ENCODE assay signal across 1 cellular context in genomic region chr7:129569811-129570215, GRCh38.
A peak's percentile ranks its signal among the peaks of the same experiment; 100 is the strongest.
TF ChIP-seq lines count a peak whose summit lies in the region.

No MANE protein-coding gene starts in this region.

TF ChIP-seq in HepG2, 621 proteins besides CTCF, POLR2A, EP300 and RAD21 (continued from another document and continues in another):
- TF ChIP-seq, protein P1, sequence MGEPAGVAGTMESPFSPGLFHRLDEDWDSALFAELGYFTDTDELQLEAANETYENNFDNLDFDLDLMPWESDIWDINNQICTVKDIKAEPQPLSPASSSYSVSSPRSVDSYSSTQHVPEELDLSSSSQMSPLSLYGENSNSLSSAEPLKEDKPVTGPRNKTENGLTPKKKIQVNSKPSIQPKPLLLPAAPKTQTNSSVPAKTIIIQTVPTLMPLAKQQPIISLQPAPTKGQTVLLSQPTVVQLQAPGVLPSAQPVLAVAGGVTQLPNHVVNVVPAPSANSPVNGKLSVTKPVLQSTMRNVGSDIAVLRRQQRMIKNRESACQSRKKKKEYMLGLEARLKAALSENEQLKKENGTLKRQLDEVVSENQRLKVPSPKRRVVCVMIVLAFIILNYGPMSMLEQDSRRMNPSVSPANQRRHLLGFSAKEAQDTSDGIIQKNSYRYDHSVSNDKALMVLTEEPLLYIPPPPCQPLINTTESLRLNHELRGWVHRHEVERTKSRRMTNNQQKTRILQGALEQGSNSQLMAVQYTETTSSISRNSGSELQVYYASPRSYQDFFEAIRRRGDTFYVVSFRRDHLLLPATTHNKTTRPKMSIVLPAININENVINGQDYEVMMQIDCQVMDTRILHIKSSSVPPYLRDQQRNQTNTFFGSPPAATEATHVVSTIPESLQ (CRISPR knock-in tag; conservative IDR thresholded peaks at IDR 0.05), result no peak
- peak; percentile 53; the same call in 1 of the 2 replicates for TF ChIP-seq JUN (CRISPR knock-in tag; IDR thresholded peaks at IDR 0.05)
- TF ChIP-seq SIX1 (CRISPR knock-in tag; IDR thresholded peaks at IDR 0.05; ENCODE audit: borderline replicate concordance), result no peak
- TF ChIP-seq, protein P2, sequence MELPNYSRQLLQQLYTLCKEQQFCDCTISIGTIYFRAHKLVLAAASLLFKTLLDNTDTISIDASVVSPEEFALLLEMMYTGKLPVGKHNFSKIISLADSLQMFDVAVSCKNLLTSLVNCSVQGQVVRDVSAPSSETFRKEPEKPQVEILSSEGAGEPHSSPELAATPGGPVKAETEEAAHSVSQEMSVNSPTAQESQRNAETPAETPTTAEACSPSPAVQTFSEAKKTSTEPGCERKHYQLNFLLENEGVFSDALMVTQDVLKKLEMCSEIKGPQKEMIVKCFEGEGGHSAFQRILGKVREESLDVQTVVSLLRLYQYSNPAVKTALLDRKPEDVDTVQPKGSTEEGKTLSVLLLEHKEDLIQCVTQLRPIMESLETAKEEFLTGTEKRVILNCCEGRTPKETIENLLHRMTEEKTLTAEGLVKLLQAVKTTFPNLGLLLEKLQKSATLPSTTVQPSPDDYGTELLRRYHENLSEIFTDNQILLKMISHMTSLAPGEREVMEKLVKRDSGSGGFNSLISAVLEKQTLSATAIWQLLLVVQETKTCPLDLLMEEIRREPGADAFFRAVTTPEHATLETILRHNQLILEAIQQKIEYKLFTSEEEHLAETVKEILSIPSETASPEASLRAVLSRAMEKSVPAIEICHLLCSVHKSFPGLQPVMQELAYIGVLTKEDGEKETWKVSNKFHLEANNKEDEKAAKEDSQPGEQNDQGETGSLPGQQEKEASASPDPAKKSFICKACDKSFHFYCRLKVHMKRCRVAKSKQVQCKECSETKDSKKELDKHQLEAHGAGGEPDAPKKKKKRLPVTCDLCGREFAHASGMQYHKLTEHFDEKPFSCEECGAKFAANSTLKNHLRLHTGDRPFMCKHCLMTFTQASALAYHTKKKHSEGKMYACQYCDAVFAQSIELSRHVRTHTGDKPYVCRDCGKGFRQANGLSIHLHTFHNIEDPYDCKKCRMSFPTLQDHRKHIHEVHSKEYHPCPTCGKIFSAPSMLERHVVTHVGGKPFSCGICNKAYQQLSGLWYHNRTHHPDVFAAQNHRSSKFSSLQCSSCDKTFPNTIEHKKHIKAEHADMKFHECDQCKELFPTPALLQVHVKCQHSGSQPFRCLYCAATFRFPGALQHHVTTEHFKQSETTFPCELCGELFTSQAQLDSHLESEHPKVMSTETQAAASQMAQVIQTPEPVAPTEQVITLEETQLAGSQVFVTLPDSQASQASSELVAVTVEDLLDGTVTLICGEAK (IDR thresholded peaks at IDR 0.05), result no peak
- TF ChIP-seq, protein P2 (CRISPR knock-in tag; IDR thresholded peaks at IDR 0.05), result no peak
- no peak for TF ChIP-seq ZNF205 (CRISPR knock-in tag; IDR thresholded peaks at IDR 0.05)
- no peak for TF ChIP-seq MYNN (CRISPR knock-in tag; IDR thresholded peaks at IDR 0.05; ENCODE audit: low read depth)
- TF ChIP-seq MAFK (conservative IDR thresholded peaks at IDR 0.05 in 1 of 2, IDR thresholded peaks at IDR 0.05 in 1 of 2; ENCODE audit: low read length in 2 of 2), result 0 out of 4 replicates have a peak, but pooled peaks of 1 of the 2 experiments have one; percentile 14
- no peak for TF ChIP-seq PAF1 (CRISPR knock-in tag; IDR thresholded peaks at IDR 0.05)
- no peak for TF ChIP-seq ZNF432 (CRISPR knock-in tag; IDR thresholded peaks at IDR 0.05; ENCODE audit: borderline replicate concordance)
- TF ChIP-seq GABPA (IDR thresholded peaks at IDR 0.05; ENCODE audit: low read depth, low read length), result no peak
- no peak; the same call in 1 of the 2 replicates for TF ChIP-seq GABPA (CRISPR knock-in tag; IDR thresholded peaks at IDR 0.05; ENCODE audit: low read depth)
- TF ChIP-seq FOXP1 (IDR thresholded peaks at IDR 0.05), result no peak
- TF ChIP-seq FOXP1 (CRISPR knock-in tag; IDR thresholded peaks at IDR 0.05), result 0 out of 2 replicates have a peak, but pooled peaks have one; percentile 12
- no peak for TF ChIP-seq KLF15 (CRISPR knock-in tag; IDR thresholded peaks at IDR 0.05; ENCODE audit: borderline replicate concordance)
- TF ChIP-seq ELF4 (CRISPR knock-in tag; IDR thresholded peaks at IDR 0.05; ENCODE audit: borderline replicate concordance), result no peak
- peak; percentile 96 for TF ChIP-seq FOSL2 (CRISPR knock-in tag; IDR thresholded peaks at IDR 0.05)
- TF ChIP-seq TRAFD1 (CRISPR knock-in tag; IDR thresholded peaks at IDR 0.05; ENCODE audit: borderline replicate concordance), result no peak
- TF ChIP-seq ELF1 (CRISPR knock-in tag; IDR thresholded peaks at IDR 0.05), result no peak
- TF ChIP-seq DPF2 (CRISPR knock-in tag; IDR thresholded peaks at IDR 0.05; ENCODE audit: borderline replicate concordance, low read depth), result 0 out of 2 replicates have a peak, but pooled peaks have one; percentile 38
- no peak for TF ChIP-seq ZNF350 (CRISPR knock-in tag; IDR thresholded peaks at IDR 0.05; ENCODE audit: borderline replicate concordance, low read depth)
- TF ChIP-seq HOXA3 (CRISPR knock-in tag; IDR thresholded peaks at IDR 0.05), result peak; percentile 31; the same call in 1 of the 2 replicates
- TF ChIP-seq ARNTL (CRISPR knock-in tag; IDR thresholded peaks at IDR 0.05), result 0 out of 2 replicates have a peak, but pooled peaks have one; percentile 31
- no peak for TF ChIP-seq ZNF777 (CRISPR knock-in tag; IDR thresholded peaks at IDR 0.05)
- TF ChIP-seq GLMP (CRISPR knock-in tag; IDR thresholded peaks at IDR 0.05; ENCODE audit: borderline replicate concordance), result no peak
- TF ChIP-seq ZNF569 (CRISPR knock-in tag; IDR thresholded peaks at IDR 0.05; ENCODE audit: borderline replicate concordance), result no peak
- TF ChIP-seq, protein P3, sequence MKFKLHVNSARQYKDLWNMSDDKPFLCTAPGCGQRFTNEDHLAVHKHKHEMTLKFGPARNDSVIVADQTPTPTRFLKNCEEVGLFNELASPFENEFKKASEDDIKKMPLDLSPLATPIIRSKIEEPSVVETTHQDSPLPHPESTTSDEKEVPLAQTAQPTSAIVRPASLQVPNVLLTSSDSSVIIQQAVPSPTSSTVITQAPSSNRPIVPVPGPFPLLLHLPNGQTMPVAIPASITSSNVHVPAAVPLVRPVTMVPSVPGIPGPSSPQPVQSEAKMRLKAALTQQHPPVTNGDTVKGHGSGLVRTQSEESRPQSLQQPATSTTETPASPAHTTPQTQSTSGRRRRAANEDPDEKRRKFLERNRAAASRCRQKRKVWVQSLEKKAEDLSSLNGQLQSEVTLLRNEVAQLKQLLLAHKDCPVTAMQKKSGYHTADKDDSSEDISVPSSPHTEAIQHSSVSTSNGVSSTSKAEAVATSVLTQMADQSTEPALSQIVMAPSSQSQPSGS (CRISPR knock-in tag; IDR thresholded peaks at IDR 0.05), result no peak
- TF ChIP-seq, protein P4, sequence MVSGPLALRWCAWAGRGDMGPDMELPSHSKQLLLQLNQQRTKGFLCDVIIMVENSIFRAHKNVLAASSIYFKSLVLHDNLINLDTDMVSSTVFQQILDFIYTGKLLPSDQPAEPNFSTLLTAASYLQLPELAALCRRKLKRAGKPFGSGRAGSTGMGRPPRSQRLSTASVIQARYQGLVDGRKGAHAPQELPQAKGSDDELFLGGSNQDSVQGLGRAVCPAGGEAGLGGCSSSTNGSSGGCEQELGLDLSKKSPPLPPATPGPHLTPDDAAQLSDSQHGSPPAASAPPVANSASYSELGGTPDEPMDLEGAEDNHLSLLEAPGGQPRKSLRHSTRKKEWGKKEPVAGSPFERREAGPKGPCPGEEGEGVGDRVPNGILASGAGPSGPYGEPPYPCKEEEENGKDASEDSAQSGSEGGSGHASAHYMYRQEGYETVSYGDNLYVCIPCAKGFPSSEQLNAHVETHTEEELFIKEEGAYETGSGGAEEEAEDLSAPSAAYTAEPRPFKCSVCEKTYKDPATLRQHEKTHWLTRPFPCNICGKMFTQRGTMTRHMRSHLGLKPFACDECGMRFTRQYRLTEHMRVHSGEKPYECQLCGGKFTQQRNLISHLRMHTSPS (CRISPR knock-in tag; IDR thresholded peaks at IDR 0.05; ENCODE audit: low read depth), result no peak
- no peak for TF ChIP-seq FOXO1 (CRISPR knock-in tag; IDR thresholded peaks at IDR 0.05)
- TF ChIP-seq ZNF607 (CRISPR knock-in tag; IDR thresholded peaks at IDR 0.05; ENCODE audit: borderline replicate concordance), result no peak
- TF ChIP-seq TEAD3 (CRISPR knock-in tag; optimal IDR thresholded peaks at IDR 0.05; ENCODE audit: borderline replicate concordance), result peak; percentile 87
- no peak for TF ChIP-seq ZNF816 (CRISPR knock-in tag; IDR thresholded peaks at IDR 0.05; ENCODE audit: borderline replicate concordance)
- TF ChIP-seq BRCA1 (CRISPR knock-in tag; IDR thresholded peaks at IDR 0.05), result no peak
- TF ChIP-seq MAFG (CRISPR knock-in tag; IDR thresholded peaks at IDR 0.05), result no peak
- TF ChIP-seq SYNCRIP (IDR thresholded peaks at IDR 0.05; ENCODE audit: insufficient read depth, low read depth, low read length), result no peak
- TF ChIP-seq FOXK1 (CRISPR knock-in tag; IDR thresholded peaks at IDR 0.05; ENCODE audit: borderline replicate concordance, low read depth), result no peak
- no peak for TF ChIP-seq ZFP82 (CRISPR knock-in tag; IDR thresholded peaks at IDR 0.05; ENCODE audit: borderline replicate concordance)
- no peak for TF ChIP-seq HNRNPUL1 (IDR thresholded peaks at IDR 0.05; ENCODE audit: low read depth, low read length)
- TF ChIP-seq ZSCAN20 (CRISPR knock-in tag; IDR thresholded peaks at IDR 0.05; ENCODE audit: borderline replicate concordance), result no peak
- TF ChIP-seq HMGXB3 (CRISPR knock-in tag; IDR thresholded peaks at IDR 0.05; ENCODE audit: borderline replicate concordance), result no peak
